ENCODE assay signal across 9 cellular contexts in the genomic region with DNA sequence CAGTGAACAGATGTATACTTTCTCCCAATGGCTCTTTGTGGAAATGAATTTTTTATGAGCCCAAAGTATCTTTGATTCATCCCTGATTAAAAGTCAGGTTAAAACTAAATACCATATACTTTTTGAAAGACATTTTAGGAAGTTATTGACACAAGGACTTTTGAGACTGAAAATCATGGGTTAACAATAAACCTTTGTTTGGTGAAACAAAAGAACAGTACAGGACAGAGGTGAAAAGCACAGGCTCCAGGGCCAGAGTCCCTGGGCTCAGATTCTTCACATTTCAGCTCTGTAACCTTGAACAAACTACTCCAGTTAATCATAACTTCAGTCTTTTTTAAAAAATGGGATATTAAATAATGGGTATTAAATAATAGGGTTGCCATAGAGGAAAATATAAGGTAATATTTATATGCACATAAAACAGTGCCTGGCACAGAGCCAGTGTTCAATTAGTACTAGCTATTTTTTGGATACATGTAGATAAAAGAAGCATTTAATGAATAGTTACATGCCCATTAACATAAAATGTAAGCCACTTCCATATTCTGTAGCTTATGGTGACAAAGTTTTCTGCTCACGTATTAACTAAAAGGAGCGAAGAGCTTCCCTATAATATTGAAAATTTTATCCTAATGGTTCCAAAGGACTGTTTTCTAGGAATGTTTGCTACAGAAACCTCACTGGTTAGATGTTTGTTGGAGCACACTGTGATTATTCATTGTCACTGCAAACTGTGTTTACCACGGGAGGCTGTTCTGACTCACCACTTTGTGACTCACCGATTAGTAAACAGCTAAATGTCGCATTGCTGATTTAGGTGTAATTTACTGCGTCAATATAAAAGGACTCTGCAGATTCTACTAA.
DNase-seq lines count a peak whose midpoint lies in the region; ATAC-seq, FAIRE-seq and TF ChIP-seq lines count a peak whose summit lies in the region.
"Had no signal": no experiment of that assay in that cellular context is flagged by ENCODE, and none has a peak within 500 bp of the region (broad histone marks: within the 10 kb centered on the region; RNA-seq: fewer than 3 reads in every experiment).

No MANE protein-coding gene starts in this region.

- H3K27ac Mint-ChIP-seq in activated CD4-positive, alpha-beta T cell treated with anti-CD3 and anti-CD28 coated beads, Interleukin-2, amount 10 ng/mL, durations not matched to agents 24 days and 14 days = no peak overlapping the region
- H3K27ac Mint-ChIP-seq in effector memory CD8-positive, alpha-beta T cell = no peak overlapping the region
- H3K27ac Mint-ChIP-seq: CD4-positive, alpha-beta memory T cell had no signal

- H3K4me3 Mint-ChIP-seq in activated CD4-positive, alpha-beta T cell treated with anti-CD3 and anti-CD28 coated beads, Interleukin-2, amount 10 ng/mL, durations not matched to agents 24 days and 14 days = no peak overlapping the region
- H3K4me3 Mint-ChIP-seq in effector memory CD8-positive, alpha-beta T cell = no peak overlapping the region
- H3K4me3 Mint-ChIP-seq: CD4-positive, alpha-beta memory T cell had no signal

- no peaks in the 10 kb centered on the region for H3K4me1 Mint-ChIP-seq in activated CD4-positive, alpha-beta T cell treated with anti-CD3 and anti-CD28 coated beads, Interleukin-2, amount 10 ng/mL, durations not matched to agents 24 days and 14 days
- H3K4me1 Mint-ChIP-seq in effector memory CD8-positive, alpha-beta T cell (ENCODE audit: low read depth in 2 of 2) = no peaks in the 10 kb centered on the region
- H3K4me1 Mint-ChIP-seq: CD4-positive, alpha-beta memory T cell had no signal

- peak; percentile 97 for FAIRE-seq in A549 (lab: Jason Lieb, UNC)

- WGBS in A549 (ENCODE audit: missing lambda C conversion rate) = 2% methylated on average over 6 of the region's 6 CpGs

- TF ChIP-seq CTCF in A549 (IDR thresholded peaks at IDR 0.05) = no peak

- in situ Hi-C loops in G401 (cut with HindIII; ENCODE audit: low sequenced_read_pairs) = no loop called here

- ATAC-seq in A549 (peak; percentile 94), HG02798 (IDR thresholded peaks at IDR 0.05; ENCODE audit: poor library complexity, unreplicated experiment) (peak; percentile 52), GM21528 (IDR thresholded peaks at IDR 0.05; ENCODE audit: low FRiP score, unreplicated experiment) (no peak)
- no peak for ATAC-seq in effector memory CD8-positive, alpha-beta T cell (replicated peaks)

- H3K9me3 ChIP-seq in A549 = peaks cover 16% of the 10 kb centered on the region

- H3K9me3 Mint-ChIP-seq in activated CD4-positive, alpha-beta T cell treated with anti-CD3 and anti-CD28 coated beads, Interleukin-2, amount 10 ng/mL, durations not matched to agents 24 days and 14 days = no peaks in the 10 kb centered on the region
- no peaks in the 10 kb centered on the region for H3K9me3 Mint-ChIP-seq in effector memory CD8-positive, alpha-beta T cell
- H3K9me3 Mint-ChIP-seq: CD4-positive, alpha-beta memory T cell had no signal

- DNase-seq in A549 (ENCODE audit: low read depth in 1 of 2, low spot score in 1 of 2) (peak; percentile 73 to 88), T1000 (lab: John Stamatoyannopoulos, UW) (peak; percentile 11), iPS-NIHi7 (ENCODE audit: extremely low spot score) (peak; percentile 52), G401 (ENCODE audit: low spot score) (no peak)
- DNase-seq in activated CD4-positive, alpha-beta T cell treated with anti-CD3 and anti-CD28 coated beads, Interleukin-2, amount 10 ng/mL, durations not matched to agents 24 days and 14 days = no peak
- DNase-seq in effector memory CD8-positive, alpha-beta T cell = no peak

- CTCF ChIA-PET in A549 (lab: Yijun Ruan, JAX) = interaction anchor here (1.0 to 2.5 kb wide), 10 partner anchors 10 to 140 kb away, joined by 3 to 9 read pairs (median 3); no protein-coding TSS in a partner anchor

- H3K27ac ChIP-seq in A549 = peak overlapping the region; percentile 4 to 26; a peak in 3 of 6 replicates

- peak overlapping the region; percentile 8; the same call in 1 of the 3 replicates for H3K4me3 ChIP-seq in A549

- peaks cover 30% of the 10 kb centered on the region for H3K4me1 ChIP-seq in A549

- 0 out of 5 replicates have a peak, but pooled peaks of 1 of the 2 experiments have one; percentile 9 for TF ChIP-seq RAD21 in A549 (conservative IDR thresholded peaks at IDR 0.05 in 1 of 2, IDR thresholded peaks at IDR 0.05 in 1 of 2)

- no peaks in the 10 kb centered on the region for H3K36me3 Mint-ChIP-seq in activated CD4-positive, alpha-beta T cell treated with anti-CD3 and anti-CD28 coated beads, Interleukin-2, amount 10 ng/mL, durations not matched to agents 24 days and 14 days (ENCODE audit: low read depth)
- H3K36me3 Mint-ChIP-seq in effector memory CD8-positive, alpha-beta T cell (ENCODE audit: insufficient read depth) = no peaks in the 10 kb centered on the region
- H3K36me3 Mint-ChIP-seq: CD4-positive, alpha-beta memory T cell had no signal

- H3K27me3 Mint-ChIP-seq in activated CD4-positive, alpha-beta T cell treated with anti-CD3 and anti-CD28 coated beads, Interleukin-2, amount 10 ng/mL, durations not matched to agents 24 days and 14 days = no peaks in the 10 kb centered on the region
- no peaks in the 10 kb centered on the region for H3K27me3 Mint-ChIP-seq in effector memory CD8-positive, alpha-beta T cell
- H3K27me3 Mint-ChIP-seq: CD4-positive, alpha-beta memory T cell had no signal

- TF ChIP-seq POLR2A in A549 (IDR thresholded peaks at IDR 0.05; ENCODE audit: low read length) = no peak

- POLR2A ChIA-PET in A549 (lab: Yijun Ruan, JAX) = no interaction called here

- intact Hi-C loops in activated CD4-positive, alpha-beta T cell treated with anti-CD3 and anti-CD28 coated beads, Interleukin-2, amount 10 ng/mL, durations not matched to agents 24 days and 14 days (cut with micrococcal nuclease) = no loop called here

- H3K4me2 ChIP-seq in A549 = peak overlapping the region; percentile 70

- TF ChIP-seq EP300 in A549 (IDR thresholded peaks at IDR 0.05) = peak; percentile 38 to 48; a peak in 2 of 5 replicates

TF ChIP-seq in A549, 52 proteins besides CTCF, POLR2A, EP300 and RAD21:
- TF ChIP-seq FOSB (CRISPR knock-in tag; IDR thresholded peaks at IDR 0.05) (peak; percentile 34; the same call in 1 of the 2 replicates), FOSL2 (IDR thresholded peaks at IDR 0.05) (peak; percentile 100), FOSL2 (CRISPR knock-in tag; IDR thresholded peaks at IDR 0.05) (peak; percentile 100), GATA3 (IDR thresholded peaks at IDR 0.05; ENCODE audit: borderline replicate concordance) (peak; percentile 97), SREBF2 (IDR thresholded peaks at IDR 0.05) (no peak), RNF2 (IDR thresholded peaks at IDR 0.05; ENCODE audit: borderline replicate concordance, low read depth) (no peak), ZNF302 (CRISPR knock-in tag; IDR thresholded peaks at IDR 0.05) (no peak), HOXB5 (CRISPR knock-in tag; IDR thresholded peaks at IDR 0.05) (0 out of 2 replicates have a peak, but pooled peaks have one; percentile 69), PBX3 (IDR thresholded peaks at IDR 0.05) (peak; percentile 92), JUN (IDR thresholded peaks at IDR 0.05) (peak; percentile 85 to 91; a peak in 4 of 5 replicates), ZFP36 (IDR thresholded peaks at IDR 0.05; ENCODE audit: borderline replicate concordance, partially characterized antibody) (peak; percentile 60), MAX (IDR thresholded peaks at IDR 0.05) (peak; percentile 83), MAFK (IDR thresholded peaks at IDR 0.05; ENCODE audit: partially characterized antibody) (peak; percentile 75), FOXS1 (CRISPR knock-in tag; IDR thresholded peaks at IDR 0.05) (0 out of 2 replicates have a peak, but pooled peaks have one; percentile 28), CEBPB (IDR thresholded peaks at IDR 0.05) (peak in 1 of 2 experiments; percentile 64; a peak in 2 of 4 replicates), JUNB (IDR thresholded peaks at IDR 0.05) (peak; percentile 99), EHF (CRISPR knock-in tag; IDR thresholded peaks at IDR 0.05) (no peak)

Comparison
In these comparisons a context has a peak if more than half of its experiments do, and no peak if none do; other contexts are left out.
1. ATAC-seq: peak in A549 (2 of 2) and HG02798 (single experiment); none in GM21528 (single experiment) and effector memory CD8-positive, alpha-beta T cell (single experiment).
2. DNase-seq: peak in A549 (2 of 2), T1000 (single experiment) and iPS-NIHi7 (single experiment); none in activated CD4-positive, alpha-beta T cell treated with anti-CD3 and anti-CD28 coated beads, Interleukin-2, amount 10 ng/mL, durations not matched to agents 24 days and 14 days (single experiment), effector memory CD8-positive, alpha-beta T cell (0 of 3) and G401 (single experiment).